19 cellular contexts compared by ENCODE assay signal in genomic region chr11:69650832-69651344, GRCh38. TPM values are rescaled to one million over a fixed set of nuclear protein-coding genes. Genes with fewer than 3 reads are reported as not detected.
"Had no signal": no experiment of that assay in that cellular context is flagged by ENCODE, and none has a peak within 500 bp of the region (broad histone marks: within the 10 kb centered on the region; RNA-seq: fewer than 3 reads in every experiment).

No MANE protein-coding gene starts in this region.

- DNase-seq: activated CD4-positive, alpha-beta T cell treated with anti-CD3 and anti-CD28 coated beads, Interleukin-2, amount 50 U/mL, for 4 hours; activated naive CD4-positive, alpha-beta T cell treated with Interleukin-2 at 50 U/mL for 16 hours; cerebellar nuclear complex; effector memory CD4-positive, alpha-beta T cell; foreskin melanocyte; head of caudate nucleus; naive B cell; upper lobe of left lung had no signal

- H3K4me3 ChIP-seq: breast epithelium, right lobe of liver, upper lobe of left lung had no signal

- H3K27ac Mint-ChIP-seq: activated T-helper 17 cell treated with anti-CD3 and anti-CD28 coated beads, Interleukin-2, amount 50 U/mL, for 72 hours; dendritic cell treated with granulocyte-macrophage colony-stimulating factor and Interleukin-4, amounts not matched to agents 40 ng/mL and 50 ng/mL, for 4 days; naive B cell; stimulated activated naive CD8-positive, alpha-beta T cell treated with anti-CD3 and anti-CD28 coated beads, Interleukin-15, Interleukin-2, amounts not matched to agents 100 ng/mL and 50 ng/mL, for 24 hours had no signal

- H3K36me3 Mint-ChIP-seq: naive B cell had no signal

- H3K4me1 Mint-ChIP-seq: activated T-helper 17 cell treated with anti-CD3 and anti-CD28 coated beads, Interleukin-2, amount 50 U/mL, for 72 hours had no signal

- ATAC-seq: activated CD4-positive, CD25-positive, alpha-beta regulatory T cell treated with anti-CD3 and anti-CD28 coated beads, Interleukin-2, amount 50 U/mL, for 24 hours; activated T-helper 17 cell treated with anti-CD3 and anti-CD28 coated beads, Interleukin-2, amount 50 U/mL, for 72 hours; right lobe of liver had no signal

- H3K27me3 Mint-ChIP-seq: activated T-helper 17 cell treated with anti-CD3 and anti-CD28 coated beads, Interleukin-2, amount 50 U/mL, for 72 hours; naive B cell; stimulated activated naive CD8-positive, alpha-beta T cell treated with anti-CD3 and anti-CD28 coated beads, Interleukin-15, Interleukin-2, amounts not matched to agents 100 ng/mL and 50 ng/mL, for 24 hours had no signal

- H3K27me3 ChIP-seq: breast epithelium, right lobe of liver, upper lobe of left lung had no signal

- H3K9me3 Mint-ChIP-seq: activated T-helper 17 cell treated with anti-CD3 and anti-CD28 coated beads, Interleukin-2, amount 50 U/mL, for 72 hours; dendritic cell treated with granulocyte-macrophage colony-stimulating factor and Interleukin-4, amounts not matched to agents 40 ng/mL and 50 ng/mL, for 4 days; naive B cell; stimulated activated naive CD8-positive, alpha-beta T cell treated with anti-CD3 and anti-CD28 coated beads, Interleukin-15, Interleukin-2, amounts not matched to agents 100 ng/mL and 50 ng/mL, for 24 hours had no signal

- H3K4me3 Mint-ChIP-seq: activated T-helper 17 cell treated with anti-CD3 and anti-CD28 coated beads, Interleukin-2, amount 50 U/mL, for 72 hours; dendritic cell treated with granulocyte-macrophage colony-stimulating factor and Interleukin-4, amounts not matched to agents 40 ng/mL and 50 ng/mL, for 4 days; naive B cell; stimulated activated naive CD8-positive, alpha-beta T cell treated with anti-CD3 and anti-CD28 coated beads, Interleukin-15, Interleukin-2, amounts not matched to agents 100 ng/mL and 50 ng/mL, for 24 hours had no signal

- H3K4me1 ChIP-seq: breast epithelium had no signal

- H3K27ac ChIP-seq: right lobe of liver had no signal

- H3K9me3 ChIP-seq: breast epithelium, right lobe of liver, upper lobe of left lung had no signal

RNA-seq across cellular contexts. Expression of gene FGF19, which starts 52.9 kb away (rescaled TPM):
- total RNA-seq: activated T-helper 17 cell treated with anti-CD3 and anti-CD28 coated beads, Interleukin-2, amount 50 U/mL, for 72 hours; aorta; breast epithelium; fibroblast of lung; lung microvascular endothelial cell; T-helper 2 cell treated with Interferon-gamma antibody and Interleukin-4, amounts not matched to agents 100 ng/mL and 5 ng/mL, for 36 hours; temporal lobe had no signal
- polyA plus RNA-seq: aorta, fibroblast of lung had no signal
